ENCODE assay signal across 1 cellular context in the genomic region with DNA sequence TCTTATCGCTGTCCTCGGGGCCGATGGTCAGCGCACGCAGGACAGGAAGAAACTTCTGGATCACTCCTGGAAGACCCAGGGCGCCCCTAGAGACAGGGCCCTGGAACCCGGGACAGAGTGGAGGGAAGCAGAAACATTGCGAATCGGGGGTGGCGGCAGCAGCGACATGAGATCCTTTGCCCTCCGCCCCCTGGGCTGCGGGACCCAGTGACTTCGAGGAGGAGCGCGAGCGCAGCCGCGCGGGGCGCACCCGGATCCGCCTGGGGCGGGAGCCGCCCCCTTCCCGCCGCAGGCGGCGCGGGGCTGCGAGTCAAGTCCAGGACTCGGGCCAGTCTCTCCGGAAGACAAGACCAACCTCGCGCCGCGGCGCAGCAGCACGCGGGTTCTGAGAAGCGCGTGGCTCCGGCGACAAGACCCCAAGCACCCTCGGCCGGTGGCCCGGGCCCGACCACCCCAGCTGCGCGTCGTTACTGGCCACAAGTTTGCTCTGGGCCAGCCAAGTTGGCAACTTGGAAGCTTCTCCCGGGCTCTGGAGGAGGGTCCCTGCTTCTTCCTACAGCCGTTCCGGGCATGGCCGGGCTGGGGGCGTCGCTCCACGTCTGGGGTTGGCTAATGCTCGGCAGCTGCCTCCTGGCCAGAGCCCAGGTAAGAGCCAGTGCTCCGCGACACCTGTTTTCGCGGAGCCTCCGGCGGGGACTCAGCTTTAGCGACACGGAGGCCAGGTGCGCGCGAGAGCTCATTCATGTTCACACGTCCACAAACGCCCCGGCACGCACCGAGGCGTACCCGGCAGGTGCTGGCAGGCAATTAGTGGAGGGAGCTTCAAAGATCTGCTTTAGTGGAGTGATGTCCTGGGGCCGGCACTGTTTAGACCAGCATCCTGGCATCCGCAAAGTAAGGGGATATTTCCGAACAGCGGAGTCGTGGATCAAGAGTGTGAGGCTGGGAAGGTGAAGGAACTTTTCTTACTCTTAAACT.
TF ChIP-seq lines count a peak whose summit lies in the region.

A gene with protein sequence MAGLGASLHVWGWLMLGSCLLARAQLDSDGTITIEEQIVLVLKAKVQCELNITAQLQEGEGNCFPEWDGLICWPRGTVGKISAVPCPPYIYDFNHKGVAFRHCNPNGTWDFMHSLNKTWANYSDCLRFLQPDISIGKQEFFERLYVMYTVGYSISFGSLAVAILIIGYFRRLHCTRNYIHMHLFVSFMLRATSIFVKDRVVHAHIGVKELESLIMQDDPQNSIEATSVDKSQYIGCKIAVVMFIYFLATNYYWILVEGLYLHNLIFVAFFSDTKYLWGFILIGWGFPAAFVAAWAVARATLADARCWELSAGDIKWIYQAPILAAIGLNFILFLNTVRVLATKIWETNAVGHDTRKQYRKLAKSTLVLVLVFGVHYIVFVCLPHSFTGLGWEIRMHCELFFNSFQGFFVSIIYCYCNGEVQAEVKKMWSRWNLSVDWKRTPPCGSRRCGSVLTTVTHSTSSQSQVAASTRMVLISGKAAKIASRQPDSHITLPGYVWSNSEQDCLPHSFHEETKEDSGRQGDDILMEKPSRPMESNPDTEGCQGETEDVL (plus strand): TSS at position 319 of the 978 bp plus-strand sequence. CDS start 252 bp downstream, at position 571.

TF ChIP-seq in H1, 55 proteins besides CTCF, POLR2A, EP300 and RAD21:
- no peak for TF ChIP-seq SIRT6 (IDR thresholded peaks at IDR 0.05; ENCODE audit: low read length)
- TF ChIP-seq TCF12 (IDR thresholded peaks at IDR 0.05; ENCODE audit: low read depth, low read length) = 0 out of 2 replicates have a peak, but pooled peaks have one; percentile 14
- TF ChIP-seq, protein P1, sequence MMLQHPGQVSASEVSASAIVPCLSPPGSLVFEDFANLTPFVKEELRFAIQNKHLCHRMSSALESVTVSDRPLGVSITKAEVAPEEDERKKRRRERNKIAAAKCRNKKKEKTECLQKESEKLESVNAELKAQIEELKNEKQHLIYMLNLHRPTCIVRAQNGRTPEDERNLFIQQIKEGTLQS (IDR thresholded peaks at IDR 0.05; ENCODE audit: insufficient read depth, low read depth, low read length) = no peak
- TF ChIP-seq SUZ12 (IDR thresholded peaks at IDR 0.05; ENCODE audit: low read length) = peak; percentile 76; the same call in 1 of the 2 replicates
- TF ChIP-seq, protein P2, sequence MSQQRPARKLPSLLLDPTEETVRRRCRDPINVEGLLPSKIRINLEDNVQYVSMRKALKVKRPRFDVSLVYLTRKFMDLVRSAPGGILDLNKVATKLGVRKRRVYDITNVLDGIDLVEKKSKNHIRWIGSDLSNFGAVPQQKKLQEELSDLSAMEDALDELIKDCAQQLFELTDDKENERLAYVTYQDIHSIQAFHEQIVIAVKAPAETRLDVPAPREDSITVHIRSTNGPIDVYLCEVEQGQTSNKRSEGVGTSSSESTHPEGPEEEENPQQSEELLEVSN (IDR thresholded peaks at IDR 0.05) = peak; percentile 94
- TF ChIP-seq ASH2L (IDR thresholded peaks at IDR 0.05; ENCODE audit: low read length) = peak; percentile 42
- TF ChIP-seq, protein P3, sequence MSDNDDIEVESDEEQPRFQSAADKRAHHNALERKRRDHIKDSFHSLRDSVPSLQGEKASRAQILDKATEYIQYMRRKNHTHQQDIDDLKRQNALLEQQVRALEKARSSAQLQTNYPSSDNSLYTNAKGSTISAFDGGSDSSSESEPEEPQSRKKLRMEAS (IDR thresholded peaks at IDR 0.05) = peak; percentile 85
- peak; percentile 68 for TF ChIP-seq RBBP5 (IDR thresholded peaks at IDR 0.05; ENCODE audit: borderline replicate concordance, low read depth, low read length)
- TF ChIP-seq CTBP2 (IDR thresholded peaks at IDR 0.05; ENCODE audit: borderline replicate concordance, insufficient read depth, insufficient read length, low read length) = no peak
- TF ChIP-seq KDM4A (IDR thresholded peaks at IDR 0.05; ENCODE audit: low read depth, low read length, severe bottlenecking) = peak; percentile 99
- TF ChIP-seq HDAC2 (IDR thresholded peaks at IDR 0.05; ENCODE audit: borderline replicate concordance in 1 of 2, low read depth in 2 of 2, low read length in 2 of 2) = peak in 1 of 2 experiments; percentile 94; a peak in 2 of 4 replicates
- no peak for TF ChIP-seq TBP (IDR thresholded peaks at IDR 0.05; ENCODE audit: low read depth, low read length)
- no peak for TF ChIP-seq KDM1A (IDR thresholded peaks at IDR 0.05; ENCODE audit: borderline replicate concordance, low read length)
- peak; percentile 67 for TF ChIP-seq EZH2 (IDR thresholded peaks at IDR 0.05; ENCODE audit: low read depth, low read length, severe bottlenecking)
- peak; percentile 71 for TF ChIP-seq RNF2 (IDR thresholded peaks at IDR 0.05; ENCODE audit: borderline replicate concordance, low read depth, low read length, missing control alignments, poor library complexity, severe bottlenecking)
TF ChIP-seq in H1: peak in this region for 10.
